ENCODE assay signal across 12 cellular contexts in genomic region chr7:115005942-115006341, GRCh38.
A peak's percentile ranks its signal among the peaks of the same experiment; 100 is the strongest.
DNase-seq lines count a peak whose midpoint lies in the region; ATAC-seq lines count a peak whose summit lies in the region.
"Had no signal": no experiment of that assay in that cellular context is flagged by ENCODE, and none has a peak within 500 bp of the region (broad histone marks: within the 10 kb centered on the region; RNA-seq: fewer than 3 reads in every experiment).

No MANE protein-coding gene starts in this region.

- no peak overlapping the region for H3K4me3 Mint-ChIP-seq in stimulated activated naive CD8-positive, alpha-beta T cell treated with anti-CD3 and anti-CD28 coated beads, Interleukin-15, amount 100 ng/mL, for 72 hours
- H3K4me3 Mint-ChIP-seq in activated CD4-positive, alpha-beta memory T cell treated with anti-CD3 and anti-CD28 coated beads for 36 hours: no peak overlapping the region

- POLR2A ChIA-PET in activated CD4-positive, alpha-beta memory T cell treated with anti-CD3 and anti-CD28 coated beads for 36 hours (lab: Charles Lee): no interaction called here

- H3K27me3 Mint-ChIP-seq in stimulated activated naive CD8-positive, alpha-beta T cell treated with anti-CD3 and anti-CD28 coated beads, Interleukin-15, amount 100 ng/mL, for 72 hours: no peaks in the 10 kb centered on the region
- H3K27me3 Mint-ChIP-seq in activated CD4-positive, alpha-beta memory T cell treated with anti-CD3 and anti-CD28 coated beads for 36 hours: no peaks in the 10 kb centered on the region

- no peak overlapping the region for H3K27ac Mint-ChIP-seq in stimulated activated naive CD8-positive, alpha-beta T cell treated with anti-CD3 and anti-CD28 coated beads, Interleukin-15, amount 100 ng/mL, for 72 hours
- peak overlapping the region; percentile 55 for H3K27ac Mint-ChIP-seq in activated CD4-positive, alpha-beta memory T cell treated with anti-CD3 and anti-CD28 coated beads for 36 hours

- peaks cover 69% of the 10 kb centered on the region for H3K4me1 Mint-ChIP-seq in stimulated activated naive CD8-positive, alpha-beta T cell treated with anti-CD3 and anti-CD28 coated beads, Interleukin-15, amount 100 ng/mL, for 72 hours
- peaks cover 83% of the 10 kb centered on the region for H3K4me1 Mint-ChIP-seq in activated CD4-positive, alpha-beta memory T cell treated with anti-CD3 and anti-CD28 coated beads for 36 hours (ENCODE audit: low read depth)

- intact Hi-C loops in activated CD4-positive, alpha-beta memory T cell treated with anti-CD3 and anti-CD28 coated beads for 36 hours (cut with micrococcal nuclease): loop anchor here (5.0 kb wide), 1 partner anchor 119 kb away; no protein-coding TSS in a partner anchor

- H3K9me3 Mint-ChIP-seq in stimulated activated naive CD8-positive, alpha-beta T cell treated with anti-CD3 and anti-CD28 coated beads, Interleukin-15, amount 100 ng/mL, for 72 hours: no peaks in the 10 kb centered on the region
- H3K9me3 Mint-ChIP-seq in activated CD4-positive, alpha-beta memory T cell treated with anti-CD3 and anti-CD28 coated beads for 36 hours: no peaks in the 10 kb centered on the region

- ATAC-seq in stimulated activated naive CD8-positive, alpha-beta T cell treated with anti-CD3 and anti-CD28 coated beads, Interleukin-15, Interleukin-2, amounts not matched to agents 100 U/mL and 50 U/mL, for 24 hours: peak; percentile 20
- ATAC-seq in stimulated activated naive CD8-positive, alpha-beta T cell treated with anti-CD3 and anti-CD28 coated beads, Interleukin-15, amount 100 ng/mL, for 72 hours: no peak
- ATAC-seq in esophagus mucosa: no peak

- peaks cover 16% of the 10 kb centered on the region for H3K36me3 Mint-ChIP-seq in activated CD4-positive, alpha-beta memory T cell treated with anti-CD3 and anti-CD28 coated beads for 36 hours

- no peak for DNase-seq in stimulated activated naive CD8-positive, alpha-beta T cell treated with anti-CD3 and anti-CD28 coated beads, Interleukin-15, Interleukin-2, amounts not matched to agents 100 U/mL and 50 U/mL, for 24 hours
- DNase-seq in stimulated activated naive CD8-positive, alpha-beta T cell treated with anti-CD3 and anti-CD28 coated beads, Interleukin-15, amount 100 ng/mL, for 72 hours: no peak
- peak; percentile 11 for DNase-seq in activated CD4-positive, alpha-beta memory T cell treated with anti-CD3 and anti-CD28 coated beads for 36 hours
- peak; percentile 64 for DNase-seq in islet precursor cell
- no peak for DNase-seq in SHP77 treated with DMSO at 0.1 percent for 48 hours (lab: John Stamatoyannopoulos, UW)
- no peak for DNase-seq in AG20443 (ENCODE audit: low spot score)
- DNase-seq in Ammon's horn (ENCODE audit: low spot score): no peak
- DNase-seq: activated CD4-positive, alpha-beta T cell treated with anti-CD3 and anti-CD28 coated beads for 1 hour; kidney; NCI-H524; SJCRH30 had no signal

- CTCF ChIA-PET in activated CD4-positive, alpha-beta memory T cell treated with anti-CD3 and anti-CD28 coated beads for 36 hours (lab: Charles Lee): no interaction called here

Comparison
In these comparisons a context has a peak if more than half of its experiments do, and no peak if none do; other contexts are left out.
1. DNase-seq: peak in activated CD4-positive, alpha-beta memory T cell treated with anti-CD3 and anti-CD28 coated beads for 36 hours (single experiment) and islet precursor cell (single experiment); none in stimulated activated naive CD8-positive, alpha-beta T cell treated with anti-CD3 and anti-CD28 coated beads, Interleukin-15, Interleukin-2, amounts not matched to agents 100 U/mL and 50 U/mL, for 24 hours (single experiment), stimulated activated naive CD8-positive, alpha-beta T cell treated with anti-CD3 and anti-CD28 coated beads, Interleukin-15, amount 100 ng/mL, for 72 hours (0 of 2), SHP77 treated with DMSO at 0.1 percent for 48 hours (single experiment), AG20443 (single experiment) and Ammon's horn (single experiment).